In the genomic region with DNA sequence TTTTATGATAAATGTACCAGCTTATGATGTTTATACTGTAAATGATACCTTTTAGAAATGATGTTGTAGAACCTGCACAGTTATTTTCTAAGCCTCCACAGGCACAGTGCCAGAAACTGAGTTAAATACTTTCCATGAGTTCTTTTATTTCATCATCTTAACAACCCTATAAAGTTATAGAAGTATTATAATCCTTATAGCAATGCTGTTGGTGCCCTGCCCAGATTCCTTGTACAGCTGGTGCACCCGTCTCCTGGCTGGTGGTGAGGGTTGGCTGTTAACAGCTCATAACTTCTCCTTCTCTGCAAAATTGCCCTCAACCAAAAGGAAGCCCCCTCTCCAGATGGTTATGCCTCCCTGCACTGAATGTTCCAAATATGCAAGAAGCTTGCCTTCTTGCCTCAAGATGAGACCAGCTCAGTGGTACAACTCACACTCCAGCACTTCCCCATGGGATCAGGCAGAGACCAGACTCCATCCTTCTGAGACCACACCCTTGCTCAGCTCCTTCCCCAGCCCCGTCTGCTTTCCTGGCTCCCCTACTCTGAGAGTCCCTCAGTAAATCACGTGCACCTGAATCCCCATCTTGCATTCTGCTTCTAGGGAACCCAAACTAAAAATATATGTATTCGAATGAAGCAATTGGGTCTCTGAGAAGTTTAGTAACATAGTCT, we compare ENCODE assay signal across 21 cellular contexts.
DNase-seq lines count a peak whose midpoint lies in the region; ATAC-seq, FAIRE-seq and TF ChIP-seq lines count a peak whose summit lies in the region.
"Had no signal": no experiment of that assay in that cellular context is flagged by ENCODE, and none has a peak within 500 bp of the region (broad histone marks: within the 10 kb centered on the region; RNA-seq: fewer than 3 reads in every experiment).

No MANE protein-coding gene starts in this region.

- 63% methylated on average over 4 of the region's 4 CpGs for WGBS in hepatocyte (ENCODE audit: low lambda C conversion rate, missing lambda C conversion rate)
- WGBS in HepG2 (ENCODE audit: low lambda C conversion rate) = 99% methylated on average over 4 of the region's 4 CpGs

- intact Hi-C loops in HepG2 (cut with micrococcal nuclease; ENCODE audit: unreplicated experiment) = no loop called here

- H3K4me3 ChIP-seq in HEK293 (ENCODE audit: low read depth, low read length) = no peak overlapping the region
- H3K4me3 ChIP-seq in hepatocyte = no peak overlapping the region
- no peak overlapping the region for H3K4me3 ChIP-seq in HepG2 (replicated peaks in 1 of 3; ENCODE audit: insufficient read depth in 1 of 3, low read depth in 2 of 3, low read length in 3 of 3)
- H3K4me3 ChIP-seq: left lung had no signal

- BruUV-seq in HepG2 (replicated peaks; lab: Mats Ljungman, UMichigan) = no TSS peak

- H3K9me2 ChIP-seq in hepatocyte (replicated peaks; ENCODE audit: insufficient read depth) = no peaks in the 10 kb centered on the region

- H3K27me3 ChIP-seq in hepatocyte (no peaks in the 10 kb centered on the region), HepG2 (ENCODE audit: control insufficient read depth in 1 of 2, insufficient read depth in 2 of 2, low read length in 2 of 2) (no peaks in the 10 kb centered on the region)
- H3K27me3 ChIP-seq: left lung had no signal

- H3K4me1 ChIP-seq in HEK293 (ENCODE audit: control insufficient read depth, insufficient read depth, low read length) (no peaks in the 10 kb centered on the region; the same call in 1 of the 2 replicates), hepatocyte (ENCODE audit: insufficient read depth) (no peaks in the 10 kb centered on the region), HepG2 (ENCODE audit: insufficient read depth, low read length) (no peaks in the 10 kb centered on the region)
- H3K4me1 ChIP-seq: left lung had no signal

- H3K9ac ChIP-seq in HepG2 (ENCODE audit: insufficient read depth, low read depth, low read length) = no peak overlapping the region

- H3K79me2 ChIP-seq in hepatocyte (no peaks in the 10 kb centered on the region), HepG2 (ENCODE audit: insufficient read depth, low read length) (no peaks in the 10 kb centered on the region)

- CTCF ChIA-PET in HEK293 (lab: Yijun Ruan, JAX) (no interaction called here), RWPE1 (lab: Yijun Ruan, JAX) (no interaction called here), HepG2 (lab: Yijun Ruan, JAX; ENCODE audit: low intra/inter-chr PET ratio, low total read pairs) (no interaction called here)

- H4K20me1 ChIP-seq in hepatocyte (ENCODE audit: insufficient read depth, poor library complexity, severe bottlenecking) (no peaks in the 10 kb centered on the region), HepG2 (ENCODE audit: insufficient read depth, low read length) (no peaks in the 10 kb centered on the region)

- H3K4me2 ChIP-seq in hepatocyte (no peak overlapping the region), HepG2 (ENCODE audit: low read depth, low read length) (no peak overlapping the region)

- TF ChIP-seq CTCF in HEK293 (tag by site-specific recombination; IDR thresholded peaks at IDR 0.05) (no peak), RWPE1 (conservative IDR thresholded peaks at IDR 0.05; ENCODE audit: low read depth) (no peak), hepatocyte (IDR thresholded peaks at IDR 0.05; ENCODE audit: poor library complexity) (no peak), HepG2 (CRISPR knock-in tag; IDR thresholded peaks at IDR 0.05) (no peak)

- H3K36me3 ChIP-seq in HEK293 (ENCODE audit: control insufficient read depth in 2 of 2, insufficient read depth in 1 of 2, low read length in 2 of 2) = peaks cover 0 to 6% of the 10 kb centered on the region in 2 experiments; a peak in 2 of 3 replicates
- H3K36me3 ChIP-seq in hepatocyte (replicated peaks; ENCODE audit: insufficient read depth, low read depth) = no peaks in the 10 kb centered on the region
- peaks cover 19 to 54% of the 10 kb centered on the region in 2 experiments for H3K36me3 ChIP-seq in HepG2 (replicated peaks in 1 of 2; ENCODE audit: control insufficient read depth in 1 of 2, insufficient read depth in 2 of 2, low read length in 2 of 2)
- H3K36me3 ChIP-seq: left lung had no signal

- no peak for ATAC-seq in HG03095 (IDR thresholded peaks at IDR 0.05; ENCODE audit: unreplicated experiment)
- ATAC-seq in HepG2 = no peak
- ATAC-seq: left lung; naive thymus-derived CD8-positive, alpha-beta T cell; Panc1 had no signal

- in situ Hi-C loops in HepG2 (cut with HindIII; ENCODE audit: extremely low pct_ligation_motif_present, low pct_unique_long_range_greater_than_20kb) = no loop called here

- no peak for TF ChIP-seq RAD21 in HepG2 (CRISPR knock-in tag; IDR thresholded peaks at IDR 0.05)

- no peak for FAIRE-seq in HepG2 (lab: Jason Lieb, UNC)
- FAIRE-seq: HTR-8/SVneo, urothelium cell line had no signal

- H3K9me3 ChIP-seq in HEK293 (ENCODE audit: control insufficient read depth, insufficient read depth, low read depth, low read length) = no peaks in the 10 kb centered on the region
- H3K9me3 ChIP-seq in hepatocyte (ENCODE audit: low read depth) = no peaks in the 10 kb centered on the region
- no peaks in the 10 kb centered on the region for H3K9me3 ChIP-seq in HepG2 (ENCODE audit: low read length)
- H3K9me3 ChIP-seq: left lung had no signal

- peak; percentile 13 for DNase-seq in A172 (ENCODE audit: low spot score)
- DNase-seq in RWPE1 (ENCODE audit: low spot score) = no peak
- peak; percentile 10 for DNase-seq in hepatocyte (ENCODE audit: low spot score)
- no peak for DNase-seq in HepG2 (ENCODE audit: low spot score)
- no peak for DNase-seq in SHP77 (lab: John Stamatoyannopoulos, UW)
- DNase-seq in HuH-7 (ENCODE audit: low spot score) = no peak
- DNase-seq: activated CD4-positive, alpha-beta T cell treated with anti-CD3 and anti-CD28 coated beads for 1 hour; activated naive CD8-positive, alpha-beta T cell treated with anti-CD3 and anti-CD28 coated beads for 36 hours; activated T-cell treated with anti-CD3 and anti-CD28 coated beads for 4 hours; cerebellar nuclear complex; hypothalamus; left lung; naive thymus-derived CD8-positive, alpha-beta T cell; NCI-H1092 treated with DMSO at 0.1 percent for 48 hours; NCI-H510A treated with DMSO at 0.1 percent for 48 hours; stimulated activated CD4-positive, alpha-beta T cell treated with anti-CD3 and anti-CD28 coated beads, Interleukin-2, amount 100 ng/mL, for 48 hours had no signal

- POLR2A ChIA-PET in HEK293 (lab: Yijun Ruan, JAX) = no interaction called here
- POLR2A ChIA-PET in RWPE1 (lab: Yijun Ruan, JAX; ENCODE audit: low non-redundant PET) = no interaction called here
- POLR2A ChIA-PET in HepG2 (lab: Yijun Ruan, JAX) = no interaction called here

- H2AFZ ChIP-seq in hepatocyte (no peak overlapping the region), HepG2 (ENCODE audit: low read length) (no peak overlapping the region)

- TF ChIP-seq POLR2A in HepG2 (IDR thresholded peaks at IDR 0.05; ENCODE audit: insufficient read depth in 1 of 2, low read depth in 2 of 2, low read length in 2 of 2) = no peak

- H3K27ac ChIP-seq in HEK293 (ENCODE audit: extremely low read depth, low read depth, low read length) (no peak overlapping the region), RWPE1 (peak overlapping the region; percentile 77), hepatocyte (no peak overlapping the region), HepG2 (ENCODE audit: extremely low read length, insufficient read depth, low read length) (no peak overlapping the region)
- H3K27ac ChIP-seq: left lung had no signal

- TF ChIP-seq EP300 in HepG2 (IDR thresholded peaks at IDR 0.05; ENCODE audit: low read depth in 2 of 2, low read length in 2 of 2) (no peak), HepG2 (CRISPR knock-in tag; IDR thresholded peaks at IDR 0.05; ENCODE audit: borderline replicate concordance) (no peak)

TF ChIP-seq in HEK293, 187 proteins besides CTCF, POLR2A, EP300 and RAD21 (continues in another document):
- TF ChIP-seq ZNF785 (tag by site-specific recombination; IDR thresholded peaks at IDR 0.05) (no peak), ZSCAN5A (tag by site-specific recombination; IDR thresholded peaks at IDR 0.05) (no peak)

TF ChIP-seq in HepG2, 621 proteins besides CTCF, POLR2A, EP300 and RAD21:
- TF ChIP-seq ZNF256 (CRISPR knock-in tag; conservative IDR thresholded peaks at IDR 0.05) (no peak), DNMT3B (CRISPR knock-in tag; conservative IDR thresholded peaks at IDR 0.05) (no peak), FUBP1 (CRISPR knock-in tag; IDR thresholded peaks at IDR 0.05; ENCODE audit: borderline replicate concordance) (no peak), ZBTB21 (CRISPR knock-in tag; IDR thresholded peaks at IDR 0.05) (no peak), NR3C1 (CRISPR knock-in tag; IDR thresholded peaks at IDR 0.05) (no peak), ZNF24 (IDR thresholded peaks at IDR 0.05) (no peak), HNRNPLL (IDR thresholded peaks at IDR 0.05; ENCODE audit: low read depth, low read length, poor library complexity, severe bottlenecking) (no peak), ZNF207 (IDR thresholded peaks at IDR 0.05; ENCODE audit: borderline replicate concordance) (no peak), IRF1 (CRISPR knock-in tag; IDR thresholded peaks at IDR 0.05; ENCODE audit: low read depth) (no peak), SUZ12 (IDR thresholded peaks at IDR 0.05; ENCODE audit: low read depth, low read length) (no peak), PHF8 (CRISPR knock-in tag; IDR thresholded peaks at IDR 0.05) (no peak)
TF ChIP-seq in HepG2: peak in this region for 0.

Comparison
In these comparisons a context has a peak if more than half of its experiments do, and no peak if none do; other contexts are left out.
1. DNase-seq: peak in A172 (single experiment) and hepatocyte (single experiment); none in RWPE1 (single experiment), HepG2 (single experiment), SHP77 (0 of 2) and HuH-7 (single experiment).